In genomic region chrX:67789536-67789935, GRCh38 we compare ENCODE assay signal across 25 cellular contexts.
"Had no signal": no experiment of that assay in that cellular context is flagged by ENCODE, and none has a peak within 500 bp of the region (broad histone marks: within the 10 kb centered on the region; RNA-seq: fewer than 3 reads in every experiment).

No MANE protein-coding gene starts in this region.

- DNase-seq: natural killer cell; occipital lobe; ovary; posterior cingulate gyrus; psoas muscle; right cardiac atrium; right lobe of liver; sigmoid colon; small intestine; stimulated activated CD4-positive, alpha-beta T cell treated with anti-CD3 and anti-CD28 coated beads, Interleukin-15, amount 100 ng/mL, for 24 hours; stimulated activated CD4-positive, alpha-beta T cell treated with anti-CD3 and anti-CD28 coated beads, Interleukin-2, amount 100 ng/mL, for 24 hours; stimulated activated CD4-positive, alpha-beta T cell treated with anti-CD3 and anti-CD28 coated beads, Interleukin-2, amount 100 ng/mL, for 48 hours; stimulated activated CD4-positive, alpha-beta T cell treated with anti-CD3 and anti-CD28 coated beads, Interleukin-4, amount 100 ng/mL, for 24 hours; stimulated activated naive B cell treated with anti-CD40 and anti-IgM and Interleukin-4, amounts not matched to agents 10 μg/mL and 1 μg/mL and 100 μg/mL, for 72 hours; stimulated activated naive CD4-positive, alpha-beta T cell treated with Interleukin-2 at 50 U/mL for 16 hours; stomach; thyroid gland; trophoblast cell; upper lobe of left lung; uterus had no signal

- H3K27ac ChIP-seq: neural progenitor cell, ovary, parathyroid adenoma, psoas muscle, right lobe of liver, sigmoid colon, stomach, thoracic aorta, thyroid gland, tibial nerve, upper lobe of left lung, uterus had no signal

- ATAC-seq: natural killer cell; psoas muscle; right cardiac atrium; right lobe of liver; stimulated activated effector memory CD8-positive, alpha-beta T cell treated with anti-CD3 and anti-CD28 coated beads, Interleukin-12 subunit alpha, Interleukin-12 subunit beta, amount 100 ng/mL, for 72 hours; stimulated activated naive B cell treated with anti-CD40 and anti-IgM and Interleukin-4, amounts not matched to agents 10 μg/mL and 1 μg/mL and 100 μg/mL, for 72 hours had no signal

- H3K4me3 ChIP-seq: neural progenitor cell, ovary, psoas muscle, right lobe of liver, sigmoid colon, stomach, thoracic aorta, thyroid gland, tibial nerve, upper lobe of left lung, uterus had no signal
